1 cellular context compared by ENCODE assay signal in genomic region chr1:93056214-93056613, GRCh38.
TF ChIP-seq lines count a peak whose summit lies in the region.

No MANE protein-coding gene starts in this region.

TF ChIP-seq in K562, 482 proteins besides CTCF, POLR2A, EP300 and RAD21 (continued from another document):
- TF ChIP-seq TEAD4 (IDR thresholded peaks at IDR 0.05; ENCODE audit: low read length) (no peak), TEAD4 (CRISPR knock-in tag; IDR thresholded peaks at IDR 0.05; ENCODE audit: borderline replicate concordance) (no peak), PRPF4 (IDR thresholded peaks at IDR 0.05; ENCODE audit: insufficient read depth, low read depth, low read length, poor library complexity, severe bottlenecking) (no peak)
